Comparison of ENCODE assay signal across 1 cellular context in the genomic region with DNA sequence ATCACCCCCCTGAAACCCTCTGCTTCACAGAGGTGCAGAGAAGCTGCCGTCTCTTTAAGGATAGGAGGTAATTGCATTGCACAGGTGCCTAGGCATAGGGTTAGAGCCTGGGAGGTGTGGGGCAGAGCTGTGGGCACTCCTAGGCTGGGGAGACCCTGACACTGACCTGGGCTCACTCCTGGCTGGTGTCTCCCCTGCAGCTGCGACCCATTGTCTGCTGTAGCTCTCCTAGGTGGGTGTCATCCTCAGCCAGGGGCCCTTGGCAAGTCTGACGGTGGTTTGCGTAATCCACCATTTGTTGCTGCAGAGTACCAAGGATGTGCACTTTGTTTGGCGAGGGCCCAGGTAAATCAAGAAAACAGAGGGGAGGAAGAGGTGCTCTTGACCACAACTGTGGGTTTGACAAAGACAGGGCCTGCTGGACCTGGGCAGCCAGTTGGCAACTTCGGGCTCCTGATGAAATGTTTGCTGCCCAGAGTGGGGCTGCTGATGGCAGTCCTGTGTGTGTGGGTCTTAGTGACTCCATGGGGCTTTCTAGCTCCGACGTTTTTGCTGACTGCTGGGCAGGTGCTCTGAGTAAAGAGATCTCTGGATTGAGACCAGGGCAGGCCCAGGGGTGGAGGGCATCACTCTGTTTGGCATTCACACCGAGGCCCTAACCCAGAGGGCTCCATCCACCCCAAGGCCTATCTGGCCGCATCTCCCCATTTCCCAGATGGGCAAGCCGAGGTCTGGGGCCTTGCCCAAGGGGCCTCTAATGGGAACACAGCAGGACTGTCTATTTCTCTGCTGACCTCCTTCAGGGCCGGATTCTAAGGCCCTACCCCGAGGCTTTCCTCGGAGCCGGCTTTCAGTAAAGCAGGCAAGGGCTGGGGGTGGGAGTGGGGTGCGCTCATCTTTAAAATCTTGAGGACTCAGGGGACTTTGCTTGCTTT.
TF ChIP-seq lines count a peak whose summit lies in the region.

No MANE protein-coding gene starts in this region.

TF ChIP-seq in H1, 55 proteins besides CTCF, POLR2A, EP300 and RAD21:
- TF ChIP-seq, protein P1, sequence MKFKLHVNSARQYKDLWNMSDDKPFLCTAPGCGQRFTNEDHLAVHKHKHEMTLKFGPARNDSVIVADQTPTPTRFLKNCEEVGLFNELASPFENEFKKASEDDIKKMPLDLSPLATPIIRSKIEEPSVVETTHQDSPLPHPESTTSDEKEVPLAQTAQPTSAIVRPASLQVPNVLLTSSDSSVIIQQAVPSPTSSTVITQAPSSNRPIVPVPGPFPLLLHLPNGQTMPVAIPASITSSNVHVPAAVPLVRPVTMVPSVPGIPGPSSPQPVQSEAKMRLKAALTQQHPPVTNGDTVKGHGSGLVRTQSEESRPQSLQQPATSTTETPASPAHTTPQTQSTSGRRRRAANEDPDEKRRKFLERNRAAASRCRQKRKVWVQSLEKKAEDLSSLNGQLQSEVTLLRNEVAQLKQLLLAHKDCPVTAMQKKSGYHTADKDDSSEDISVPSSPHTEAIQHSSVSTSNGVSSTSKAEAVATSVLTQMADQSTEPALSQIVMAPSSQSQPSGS (IDR thresholded peaks at IDR 0.05; ENCODE audit: low read length), result no peak
- no peak for TF ChIP-seq NANOG (IDR thresholded peaks at IDR 0.05; ENCODE audit: insufficient read depth, low read depth, low read length, poor library complexity, severe bottlenecking)
- no peak for TF ChIP-seq NRF1 (IDR thresholded peaks at IDR 0.05; ENCODE audit: low read depth, low read length)
- TF ChIP-seq MAFK (IDR thresholded peaks at IDR 0.05; ENCODE audit: low read depth, low read length), result no peak
- no peak for TF ChIP-seq POU5F1 (IDR thresholded peaks at IDR 0.05; ENCODE audit: low read depth, low read length)
